8 cellular contexts compared by ENCODE assay signal in genomic region chr3:109731639-109732473, GRCh38.
A peak's percentile ranks its signal among the peaks of the same experiment; 100 is the strongest.
DNase-seq lines count a peak whose midpoint lies in the region; ATAC-seq, FAIRE-seq and TF ChIP-seq lines count a peak whose summit lies in the region.

No MANE protein-coding gene starts in this region.

- ATAC-seq in GM18511 (IDR thresholded peaks at IDR 0.05; ENCODE audit: unreplicated experiment): peak; percentile 96
- ATAC-seq in HG02981 (IDR thresholded peaks at IDR 0.05; ENCODE audit: unreplicated experiment): peak; percentile 90
- peak in 1 of 2 donors; percentile 55 for ATAC-seq in naive B cell (ENCODE audit: low read depth in 2 of 2)

- peaks cover 0 to 11% (median 6%) of the 10 kb centered on the region in 7 donors for H3K9me3 Mint-ChIP-seq in naive B cell

- TF ChIP-seq POLR2A in stomach (IDR thresholded peaks at IDR 0.05): no peak

- H3K27me3 ChIP-seq in stomach: no peaks in the 10 kb centered on the region

- peak; percentile 29 for FAIRE-seq in endometrium (lab: Jason Lieb, UNC)

- TF ChIP-seq EP300 in stomach (IDR thresholded peaks at IDR 0.05): no peak

- DNase-seq in AG20443 (ENCODE audit: low spot score): peak; percentile 49
- peak; percentile 56 for DNase-seq in NCI-H2196 (lab: John Stamatoyannopoulos, UW; ENCODE audit: unreplicated experiment)
- DNase-seq in activated CD4-positive, alpha-beta T cell treated with anti-CD3 and anti-CD28 coated beads, Interleukin-2, amount 50 U/mL, for 1 hour: peak; percentile 51
- peak; percentile 2 for DNase-seq in naive B cell
- DNase-seq in stomach: peak; percentile 53

- H3K4me1 Mint-ChIP-seq in naive B cell: no peaks in the 10 kb centered on the region

- TF ChIP-seq CTCF in stomach (IDR thresholded peaks at IDR 0.05): peak in 5 of 7 experiments; percentile 81 to 94 (median 90)

- H3K4me3 ChIP-seq in stomach: no peak overlapping the region

- no peak overlapping the region for H3K27ac ChIP-seq in stomach

- no peak overlapping the region for H3K27ac Mint-ChIP-seq in naive B cell

- H3K9me3 ChIP-seq in stomach: peaks cover 0 to 4% (median under 1%) of the 10 kb centered on the region in 4 donors

- WGBS in stomach, 5 donors: 71 to 76% (median 72%) methylated on average over 6 of the region's 6 CpGs

- H3K36me3 ChIP-seq in stomach: no peaks in the 10 kb centered on the region

- no peaks in the 10 kb centered on the region for H3K36me3 Mint-ChIP-seq in naive B cell

- H3K4me1 ChIP-seq in stomach: no peaks in the 10 kb centered on the region

- peaks cover 0 to 9% (median 0%) of the 10 kb centered on the region in 3 donors for H3K27me3 Mint-ChIP-seq in naive B cell

- H3K4me3 Mint-ChIP-seq in naive B cell: no peak overlapping the region

- intact Hi-C loops in stomach (cut with DNase I; ENCODE audit: low total_unique reads): no loop called here

Comparison
In these comparisons a context has a peak if more than half of its experiments do, and no peak if none do; other contexts are left out.
1. DNase-seq: peak in every context shown above with its lines; median percentile 56 in NCI-H2196; 53 in stomach; 51 in activated CD4-positive, alpha-beta T cell treated with anti-CD3 and anti-CD28 coated beads, Interleukin-2, amount 50 U/mL, for 1 hour; 49 in AG20443; 2 in naive B cell.